6 cellular contexts compared by ENCODE assay signal in the genomic region with DNA sequence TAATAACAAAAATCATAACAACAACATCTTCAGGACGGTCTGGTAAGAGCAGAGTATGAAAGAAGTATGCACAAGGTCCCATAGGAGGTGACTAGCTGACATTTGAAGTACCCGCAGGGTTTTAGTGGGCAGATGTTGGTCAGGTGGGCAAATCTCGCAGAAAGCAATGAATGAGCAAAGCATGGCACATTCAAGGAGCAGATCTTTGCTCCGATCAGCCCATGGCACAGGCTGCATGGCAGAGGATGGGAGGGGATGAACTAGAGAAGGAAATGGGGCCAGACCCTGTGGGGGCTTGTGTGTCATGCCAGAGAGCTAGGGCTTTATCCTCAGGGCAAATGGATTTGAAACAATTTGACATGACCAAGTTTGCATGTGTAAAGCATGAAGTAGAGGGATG.
"Had no signal": no experiment of that assay in that cellular context is flagged by ENCODE, and none has a peak within 500 bp of the region (broad histone marks: within the 10 kb centered on the region; RNA-seq: fewer than 3 reads in every experiment).

No MANE protein-coding gene starts in this region.

- H3K4me3 Mint-ChIP-seq: GM23338, IgD-negative memory B cell had no signal

- H3K4me2 ChIP-seq: GM23338 had no signal

- ATAC-seq: GM23338, HepG2 had no signal

- H2AFZ ChIP-seq: GM23338 had no signal

- DNase-seq: H7, HCEC 1CT, KBM-7 had no signal

- H3K4me3 ChIP-seq: GM23338 had no signal

- H3K27me3 Mint-ChIP-seq: IgD-negative memory B cell had no signal

- H3K9me3 Mint-ChIP-seq: GM23338, IgD-negative memory B cell had no signal

- H3K27ac Mint-ChIP-seq: GM23338, IgD-negative memory B cell had no signal

- FAIRE-seq: HepG2 had no signal
